Comparison of ENCODE assay signal across 1 cellular context in genomic region chr5:64690104-64690416, GRCh38.
TF ChIP-seq lines count a peak whose summit lies in the region.

No MANE protein-coding gene starts in this region.

TF ChIP-seq in GM23338, 12 proteins besides CTCF, POLR2A, EP300 and RAD21 (continued from another document):
- TF ChIP-seq, protein P1, sequence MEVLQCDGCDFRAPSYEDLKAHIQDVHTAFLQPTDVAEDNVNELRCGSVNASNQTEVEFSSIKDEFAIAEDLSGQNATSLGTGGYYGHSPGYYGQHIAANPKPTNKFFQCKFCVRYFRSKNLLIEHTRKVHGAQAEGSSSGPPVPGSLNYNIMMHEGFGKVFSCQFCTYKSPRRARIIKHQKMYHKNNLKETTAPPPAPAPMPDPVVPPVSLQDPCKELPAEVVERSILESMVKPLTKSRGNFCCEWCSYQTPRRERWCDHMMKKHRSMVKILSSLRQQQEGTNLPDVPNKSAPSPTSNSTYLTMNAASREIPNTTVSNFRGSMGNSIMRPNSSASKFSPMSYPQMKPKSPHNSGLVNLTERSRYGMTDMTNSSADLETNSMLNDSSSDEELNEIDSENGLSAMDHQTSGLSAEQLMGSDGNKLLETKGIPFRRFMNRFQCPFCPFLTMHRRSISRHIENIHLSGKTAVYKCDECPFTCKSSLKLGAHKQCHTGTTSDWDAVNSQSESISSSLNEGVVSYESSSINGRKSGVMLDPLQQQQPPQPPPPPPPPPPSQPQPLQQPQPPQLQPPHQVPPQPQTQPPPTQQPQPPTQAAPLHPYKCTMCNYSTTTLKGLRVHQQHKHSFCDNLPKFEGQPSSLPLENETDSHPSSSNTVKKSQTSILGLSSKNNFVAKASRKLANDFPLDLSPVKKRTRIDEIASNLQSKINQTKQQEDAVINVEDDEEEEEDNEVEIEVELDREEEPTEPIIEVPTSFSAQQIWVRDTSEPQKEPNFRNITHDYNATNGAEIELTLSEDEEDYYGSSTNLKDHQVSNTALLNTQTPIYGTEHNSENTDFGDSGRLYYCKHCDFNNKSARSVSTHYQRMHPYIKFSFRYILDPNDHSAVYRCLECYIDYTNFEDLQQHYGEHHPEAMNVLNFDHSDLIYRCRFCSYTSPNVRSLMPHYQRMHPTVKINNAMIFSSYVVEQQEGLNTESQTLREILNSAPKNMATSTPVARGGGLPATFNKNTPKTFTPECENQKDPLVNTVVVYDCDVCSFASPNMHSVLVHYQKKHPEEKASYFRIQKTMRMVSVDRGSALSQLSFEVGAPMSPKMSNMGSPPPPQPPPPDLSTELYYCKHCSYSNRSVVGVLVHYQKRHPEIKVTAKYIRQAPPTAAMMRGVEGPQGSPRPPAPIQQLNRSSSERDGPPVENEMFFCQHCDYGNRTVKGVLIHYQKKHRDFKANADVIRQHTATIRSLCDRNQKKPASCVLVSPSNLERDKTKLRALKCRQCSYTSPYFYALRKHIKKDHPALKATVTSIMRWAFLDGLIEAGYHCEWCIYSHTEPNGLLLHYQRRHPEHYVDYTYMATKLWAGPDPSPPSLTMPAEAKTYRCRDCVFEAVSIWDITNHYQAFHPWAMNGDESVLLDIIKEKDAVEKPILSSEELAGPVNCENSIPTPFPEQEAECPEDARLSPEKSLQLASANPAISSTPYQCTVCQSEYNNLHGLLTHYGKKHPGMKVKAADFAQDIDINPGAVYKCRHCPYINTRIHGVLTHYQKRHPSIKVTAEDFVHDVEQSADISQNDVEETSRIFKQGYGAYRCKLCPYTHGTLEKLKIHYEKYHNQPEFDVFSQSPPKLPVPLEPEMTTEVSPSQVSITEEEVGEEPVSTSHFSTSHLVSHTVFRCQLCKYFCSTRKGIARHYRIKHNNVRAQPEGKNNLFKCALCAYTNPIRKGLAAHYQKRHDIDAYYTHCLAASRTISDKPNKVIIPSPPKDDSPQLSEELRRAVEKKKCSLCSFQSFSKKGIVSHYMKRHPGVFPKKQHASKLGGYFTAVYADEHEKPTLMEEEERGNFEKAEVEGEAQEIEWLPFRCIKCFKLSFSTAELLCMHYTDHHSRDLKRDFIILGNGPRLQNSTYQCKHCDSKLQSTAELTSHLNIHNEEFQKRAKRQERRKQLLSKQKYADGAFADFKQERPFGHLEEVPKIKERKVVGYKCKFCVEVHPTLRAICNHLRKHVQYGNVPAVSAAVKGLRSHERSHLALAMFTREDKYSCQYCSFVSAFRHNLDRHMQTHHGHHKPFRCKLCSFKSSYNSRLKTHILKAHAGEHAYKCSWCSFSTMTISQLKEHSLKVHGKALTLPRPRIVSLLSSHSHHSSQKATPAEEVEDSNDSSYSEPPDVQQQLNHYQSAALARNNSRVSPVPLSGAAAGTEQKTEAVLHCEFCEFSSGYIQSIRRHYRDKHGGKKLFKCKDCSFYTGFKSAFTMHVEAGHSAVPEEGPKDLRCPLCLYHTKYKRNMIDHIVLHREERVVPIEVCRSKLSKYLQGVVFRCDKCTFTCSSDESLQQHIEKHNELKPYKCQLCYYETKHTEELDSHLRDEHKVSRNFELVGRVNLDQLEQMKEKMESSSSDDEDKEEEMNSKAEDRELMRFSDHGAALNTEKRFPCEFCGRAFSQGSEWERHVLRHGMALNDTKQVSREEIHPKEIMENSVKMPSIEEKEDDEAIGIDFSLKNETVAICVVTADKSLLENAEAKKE (CRISPR knock-in tag; IDR thresholded peaks at IDR 0.05), result no peak
- TF ChIP-seq STAT1 (IDR thresholded peaks at IDR 0.05; ENCODE audit: unreplicated experiment), result no peak
- no peak for TF ChIP-seq ZNF114 (CRISPR knock-in tag; IDR thresholded peaks at IDR 0.05)
- no peak for TF ChIP-seq EZH2 (IDR thresholded peaks at IDR 0.05; ENCODE audit: low read depth, unreplicated experiment)
- TF ChIP-seq CREB1 (CRISPR knock-in tag; IDR thresholded peaks at IDR 0.05; ENCODE audit: low read depth), result no peak
- no peak for TF ChIP-seq ZNF331 (CRISPR knock-in tag; IDR thresholded peaks at IDR 0.05; ENCODE audit: low read depth)
- no peak for TF ChIP-seq JUNB (IDR thresholded peaks at IDR 0.05; ENCODE audit: unreplicated experiment)
- no peak for TF ChIP-seq EZH2phosphoT487 (IDR thresholded peaks at IDR 0.05; ENCODE audit: unreplicated experiment)
- no peak for TF ChIP-seq NANOG (IDR thresholded peaks at IDR 0.05; ENCODE audit: borderline replicate concordance)
